2 cellular contexts compared by ENCODE assay signal in genomic region chr10:803041-803741, GRCh38.
TF ChIP-seq lines count a peak whose summit lies in the region.

No MANE protein-coding gene starts in this region.

TF ChIP-seq in WTC11, 78 proteins besides CTCF, POLR2A, EP300 and RAD21 (continued from another document):
- TF ChIP-seq MAX (CRISPR knock-in tag; IDR thresholded peaks at IDR 0.05) (no peak), NFATC4 (CRISPR knock-in tag; IDR thresholded peaks at IDR 0.05) (no peak), E2F1 (CRISPR knock-in tag; IDR thresholded peaks at IDR 0.05) (no peak)
- TF ChIP-seq, protein P1, sequence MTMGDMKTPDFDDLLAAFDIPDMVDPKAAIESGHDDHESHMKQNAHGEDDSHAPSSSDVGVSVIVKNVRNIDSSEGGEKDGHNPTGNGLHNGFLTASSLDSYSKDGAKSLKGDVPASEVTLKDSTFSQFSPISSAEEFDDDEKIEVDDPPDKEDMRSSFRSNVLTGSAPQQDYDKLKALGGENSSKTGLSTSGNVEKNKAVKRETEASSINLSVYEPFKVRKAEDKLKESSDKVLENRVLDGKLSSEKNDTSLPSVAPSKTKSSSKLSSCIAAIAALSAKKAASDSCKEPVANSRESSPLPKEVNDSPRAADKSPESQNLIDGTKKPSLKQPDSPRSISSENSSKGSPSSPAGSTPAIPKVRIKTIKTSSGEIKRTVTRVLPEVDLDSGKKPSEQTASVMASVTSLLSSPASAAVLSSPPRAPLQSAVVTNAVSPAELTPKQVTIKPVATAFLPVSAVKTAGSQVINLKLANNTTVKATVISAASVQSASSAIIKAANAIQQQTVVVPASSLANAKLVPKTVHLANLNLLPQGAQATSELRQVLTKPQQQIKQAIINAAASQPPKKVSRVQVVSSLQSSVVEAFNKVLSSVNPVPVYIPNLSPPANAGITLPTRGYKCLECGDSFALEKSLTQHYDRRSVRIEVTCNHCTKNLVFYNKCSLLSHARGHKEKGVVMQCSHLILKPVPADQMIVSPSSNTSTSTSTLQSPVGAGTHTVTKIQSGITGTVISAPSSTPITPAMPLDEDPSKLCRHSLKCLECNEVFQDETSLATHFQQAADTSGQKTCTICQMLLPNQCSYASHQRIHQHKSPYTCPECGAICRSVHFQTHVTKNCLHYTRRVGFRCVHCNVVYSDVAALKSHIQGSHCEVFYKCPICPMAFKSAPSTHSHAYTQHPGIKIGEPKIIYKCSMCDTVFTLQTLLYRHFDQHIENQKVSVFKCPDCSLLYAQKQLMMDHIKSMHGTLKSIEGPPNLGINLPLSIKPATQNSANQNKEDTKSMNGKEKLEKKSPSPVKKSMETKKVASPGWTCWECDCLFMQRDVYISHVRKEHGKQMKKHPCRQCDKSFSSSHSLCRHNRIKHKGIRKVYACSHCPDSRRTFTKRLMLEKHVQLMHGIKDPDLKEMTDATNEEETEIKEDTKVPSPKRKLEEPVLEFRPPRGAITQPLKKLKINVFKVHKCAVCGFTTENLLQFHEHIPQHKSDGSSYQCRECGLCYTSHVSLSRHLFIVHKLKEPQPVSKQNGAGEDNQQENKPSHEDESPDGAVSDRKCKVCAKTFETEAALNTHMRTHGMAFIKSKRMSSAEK (CRISPR knock-in tag; IDR thresholded peaks at IDR 0.05; ENCODE audit: borderline replicate concordance): no peak
TF ChIP-seq in WTC11: peak in this region for 0.

TF ChIP-seq in HepG2, 621 proteins besides CTCF, POLR2A, EP300 and RAD21 (continued from another document):
- TF ChIP-seq, protein P2, sequence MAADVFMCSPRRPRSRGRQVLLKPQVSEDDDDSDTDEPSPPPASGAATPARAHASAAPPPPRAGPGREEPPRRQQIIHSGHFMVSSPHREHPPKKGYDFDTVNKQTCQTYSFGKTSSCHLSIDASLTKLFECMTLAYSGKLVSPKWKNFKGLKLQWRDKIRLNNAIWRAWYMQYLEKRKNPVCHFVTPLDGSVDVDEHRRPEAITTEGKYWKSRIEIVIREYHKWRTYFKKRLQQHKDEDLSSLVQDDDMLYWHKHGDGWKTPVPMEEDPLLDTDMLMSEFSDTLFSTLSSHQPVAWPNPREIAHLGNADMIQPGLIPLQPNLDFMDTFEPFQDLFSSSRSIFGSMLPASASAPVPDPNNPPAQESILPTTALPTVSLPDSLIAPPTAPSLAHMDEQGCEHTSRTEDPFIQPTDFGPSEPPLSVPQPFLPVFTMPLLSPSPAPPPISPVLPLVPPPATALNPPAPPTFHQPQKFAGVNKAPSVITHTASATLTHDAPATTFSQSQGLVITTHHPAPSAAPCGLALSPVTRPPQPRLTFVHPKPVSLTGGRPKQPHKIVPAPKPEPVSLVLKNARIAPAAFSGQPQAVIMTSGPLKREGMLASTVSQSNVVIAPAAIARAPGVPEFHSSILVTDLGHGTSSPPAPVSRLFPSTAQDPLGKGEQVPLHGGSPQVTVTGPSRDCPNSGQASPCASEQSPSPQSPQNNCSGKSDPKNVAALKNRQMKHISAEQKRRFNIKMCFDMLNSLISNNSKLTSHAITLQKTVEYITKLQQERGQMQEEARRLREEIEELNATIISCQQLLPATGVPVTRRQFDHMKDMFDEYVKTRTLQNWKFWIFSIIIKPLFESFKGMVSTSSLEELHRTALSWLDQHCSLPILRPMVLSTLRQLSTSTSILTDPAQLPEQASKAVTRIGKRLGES (CRISPR knock-in tag; IDR thresholded peaks at IDR 0.05; ENCODE audit: borderline replicate concordance): no peak
